ENCODE assay signal across 11 cellular contexts in the genomic region with DNA sequence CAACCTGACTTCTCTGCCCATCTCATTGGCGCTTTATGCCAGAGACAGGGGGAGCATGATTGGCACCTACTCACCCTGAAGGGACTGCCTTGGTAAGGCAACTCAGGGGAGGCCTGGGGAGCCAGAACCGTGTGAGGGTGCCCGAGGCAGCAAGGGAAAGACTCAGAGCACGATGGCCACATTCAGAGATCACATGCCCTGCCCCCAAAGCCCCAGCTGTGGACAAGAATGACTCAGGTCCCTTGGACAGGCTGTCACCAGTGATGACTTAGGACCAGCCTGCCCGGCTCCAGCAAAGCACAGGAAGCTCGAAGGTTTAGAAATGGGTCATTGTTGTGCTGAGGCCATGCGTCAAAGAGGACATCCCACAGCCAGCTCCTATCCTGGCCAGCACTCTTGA. TPM values are rescaled to one million over a fixed set of nuclear protein-coding genes. Genes with fewer than 3 reads are reported as not detected.
DNase-seq lines count a peak whose midpoint lies in the region; ATAC-seq and TF ChIP-seq lines count a peak whose summit lies in the region.
"Had no signal": no experiment of that assay in that cellular context is flagged by ENCODE, and none has a peak within 500 bp of the region (broad histone marks: within the 10 kb centered on the region; RNA-seq: fewer than 3 reads in every experiment).

No MANE protein-coding gene starts in this region.

- no peak overlapping the region for H2AFZ ChIP-seq in PC-9

- H3K27me3 ChIP-seq in PC-9 (ENCODE audit: insufficient read depth, low read depth) (no peaks in the 10 kb centered on the region), colonic mucosa (no peaks in the 10 kb centered on the region)
- H3K27me3 ChIP-seq: testis had no signal

- no peak overlapping the region for H3K4me2 ChIP-seq in PC-9

- POLR2A ChIA-PET in PC-9 (lab: Charles Lee; ENCODE audit: unreplicated experiment): no interaction called here

- BruUV-seq in PC-9 (replicated peaks; lab: Mats Ljungman, UMichigan): no TSS peak

- no peaks in the 10 kb centered on the region for H3K9me3 ChIP-seq in PC-9 (ENCODE audit: insufficient read depth, low read depth)
- H3K9me3 ChIP-seq in colonic mucosa: no peaks in the 10 kb centered on the region
- H3K9me3 ChIP-seq: testis had no signal

- CTCF ChIA-PET in PC-9 (lab: Charles Lee): interaction anchor here (0.6 to 0.7 kb wide), 2 partner anchors 114 to 131 kb away, joined by 3 to 7 read pairs; no protein-coding TSS in a partner anchor

- H3K27ac ChIP-seq in PC-9 (no peak overlapping the region), colonic mucosa (no peak overlapping the region)
- H3K27ac ChIP-seq: testis had no signal

- H4K20me1 ChIP-seq in PC-9 (ENCODE audit: insufficient read depth): no peaks in the 10 kb centered on the region

- peak; percentile 73 for DNase-seq in EH (ENCODE audit: low read depth)
- peak; percentile 28 to 40 for DNase-seq in PC-9
- peak; percentile 51 for DNase-seq in fibroblast of mammary gland (ENCODE audit: low read depth)
- peak; percentile 77 for DNase-seq in occipital lobe (lab: John Stamatoyannopoulos, UW)
- no peak for DNase-seq in colonic mucosa
- DNase-seq in DMS114 treated with DMSO at 0.1 percent for 48 hours (lab: John Stamatoyannopoulos, UW; ENCODE audit: unreplicated experiment): no peak
- no peak for DNase-seq in cerebellum (ENCODE audit: low spot score)
- DNase-seq: activated gamma-delta T cell; stimulated activated CD4-positive, alpha-beta T cell treated with anti-CD3 and anti-CD28 coated beads, Interleukin-15, amount 100 ng/mL, for 24 hours; testis had no signal

- ATAC-seq in GM18520 (IDR thresholded peaks at IDR 0.05; ENCODE audit: unreplicated experiment): no peak

- no peaks in the 10 kb centered on the region for H3K36me3 ChIP-seq in PC-9 (ENCODE audit: low read depth)
- no peaks in the 10 kb centered on the region for H3K36me3 ChIP-seq in colonic mucosa

- H3K9me2 ChIP-seq in PC-9 (ENCODE audit: insufficient read depth): no peaks in the 10 kb centered on the region

- peaks cover 11% of the 10 kb centered on the region; the same call in 1 of the 2 replicates for H3F3A ChIP-seq in PC-9 (ENCODE audit: insufficient read depth, low read depth)

- H3K4me1 ChIP-seq in PC-9 (replicated peaks; ENCODE audit: insufficient read depth) (peaks cover 3% of the 10 kb centered on the region; the same call in 1 of the 2 replicates), colonic mucosa (no peaks in the 10 kb centered on the region)

- H3K79me2 ChIP-seq in PC-9 (ENCODE audit: low read depth): no peaks in the 10 kb centered on the region

- H3K9ac ChIP-seq in colonic mucosa (ENCODE audit: low read depth in 2 of 2, low read length in 2 of 2): no peak overlapping the region

- intact Hi-C loops in PC-9 (cut with micrococcal nuclease; ENCODE audit: unreplicated experiment) (loop anchor here (1.0 kb wide), 1 partner anchor 111 kb away; no protein-coding TSS in a partner anchor), colonic mucosa (cut with DNase I) (no loop called here)

- TF ChIP-seq CTCF in PC-9 (conservative IDR thresholded peaks at IDR 0.05) (no peak), fibroblast of mammary gland (conservative IDR thresholded peaks at IDR 0.05; ENCODE audit: control insufficient read depth, insufficient read depth, low read depth, low read length) (no peak), colonic mucosa (IDR thresholded peaks at IDR 0.05) (no peak)

- no peak overlapping the region for H3K4me3 ChIP-seq in PC-9
- no peak overlapping the region for H3K4me3 ChIP-seq in fibroblast of mammary gland (ENCODE audit: control insufficient read depth, low read depth, low read length)
- no peak overlapping the region for H3K4me3 ChIP-seq in colonic mucosa
- H3K4me3 ChIP-seq: testis had no signal

RNA-seq across cellular contexts. Expression of a gene that starts 49.1 kb away (rescaled TPM):
- total RNA-seq in PC-9 (2021) (32.4 and 32.9 TPM in 2 replicates), occipital lobe (6.7 TPM), colonic mucosa (10 to 100 TPM; 38.4 to 51.0 TPM), cerebellum (11.6 TPM)

Comparison
In these comparisons a context has a peak if more than half of its experiments do, and no peak if none do; other contexts are left out.
1. DNase-seq: peak in EH (single experiment), PC-9 (2 of 2), fibroblast of mammary gland (single experiment) and occipital lobe (single experiment); none in colonic mucosa (single experiment), DMS114 treated with DMSO at 0.1 percent for 48 hours (single experiment) and cerebellum (single experiment).